1 cellular context compared by ENCODE assay signal in the genomic region with DNA sequence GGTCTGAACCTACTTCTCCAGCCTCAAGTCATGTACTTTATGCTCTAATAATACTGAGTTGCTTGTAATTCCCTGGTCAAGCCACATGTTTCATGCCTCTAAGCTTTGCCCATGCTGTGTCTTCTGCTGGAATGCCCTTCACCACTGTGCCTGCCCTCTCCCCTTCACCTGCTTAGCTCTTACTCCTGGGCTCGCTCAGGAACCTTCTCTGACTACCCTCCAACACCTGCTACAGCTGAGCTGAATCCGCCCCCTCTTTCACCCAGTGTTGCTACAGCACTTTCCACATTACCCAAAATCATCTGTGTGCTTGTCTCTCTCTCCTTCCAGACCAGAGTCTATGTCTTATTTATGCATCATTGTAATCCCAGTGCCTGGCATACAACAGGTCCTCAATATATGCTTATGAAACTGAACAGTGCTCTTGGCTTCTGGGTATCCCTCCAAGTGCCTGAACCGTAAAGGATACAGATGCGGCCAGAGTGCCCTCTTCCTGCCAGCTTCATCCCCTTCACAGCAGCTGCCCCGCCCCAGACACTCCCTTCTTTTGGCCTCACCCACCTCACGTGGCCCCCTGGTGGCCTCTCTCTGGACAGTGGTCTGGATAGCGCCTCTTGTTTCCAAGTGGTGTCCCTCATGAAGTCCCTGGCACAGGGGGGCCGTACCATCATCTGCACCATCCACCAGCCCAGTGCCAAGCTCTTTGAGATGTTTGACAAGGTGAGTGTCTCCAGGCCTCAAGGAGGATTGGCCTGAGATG.
TF ChIP-seq lines count a peak whose summit lies in the region.

No MANE protein-coding gene starts in this region.

TF ChIP-seq in SK-N-SH treated with all-trans-retinoic acid at 6 μM for 48 hours, 23 proteins besides CTCF, POLR2A, EP300 and RAD21 (continued from another document):
- TF ChIP-seq, protein P1, sequence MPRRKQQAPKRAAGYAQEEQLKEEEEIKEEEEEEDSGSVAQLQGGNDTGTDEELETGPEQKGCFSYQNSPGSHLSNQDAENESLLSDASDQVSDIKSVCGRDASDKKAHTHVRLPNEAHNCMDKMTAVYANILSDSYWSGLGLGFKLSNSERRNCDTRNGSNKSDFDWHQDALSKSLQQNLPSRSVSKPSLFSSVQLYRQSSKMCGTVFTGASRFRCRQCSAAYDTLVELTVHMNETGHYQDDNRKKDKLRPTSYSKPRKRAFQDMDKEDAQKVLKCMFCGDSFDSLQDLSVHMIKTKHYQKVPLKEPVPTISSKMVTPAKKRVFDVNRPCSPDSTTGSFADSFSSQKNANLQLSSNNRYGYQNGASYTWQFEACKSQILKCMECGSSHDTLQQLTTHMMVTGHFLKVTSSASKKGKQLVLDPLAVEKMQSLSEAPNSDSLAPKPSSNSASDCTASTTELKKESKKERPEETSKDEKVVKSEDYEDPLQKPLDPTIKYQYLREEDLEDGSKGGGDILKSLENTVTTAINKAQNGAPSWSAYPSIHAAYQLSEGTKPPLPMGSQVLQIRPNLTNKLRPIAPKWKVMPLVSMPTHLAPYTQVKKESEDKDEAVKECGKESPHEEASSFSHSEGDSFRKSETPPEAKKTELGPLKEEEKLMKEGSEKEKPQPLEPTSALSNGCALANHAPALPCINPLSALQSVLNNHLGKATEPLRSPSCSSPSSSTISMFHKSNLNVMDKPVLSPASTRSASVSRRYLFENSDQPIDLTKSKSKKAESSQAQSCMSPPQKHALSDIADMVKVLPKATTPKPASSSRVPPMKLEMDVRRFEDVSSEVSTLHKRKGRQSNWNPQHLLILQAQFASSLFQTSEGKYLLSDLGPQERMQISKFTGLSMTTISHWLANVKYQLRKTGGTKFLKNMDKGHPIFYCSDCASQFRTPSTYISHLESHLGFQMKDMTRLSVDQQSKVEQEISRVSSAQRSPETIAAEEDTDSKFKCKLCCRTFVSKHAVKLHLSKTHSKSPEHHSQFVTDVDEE (CRISPR knock-in tag; IDR thresholded peaks at IDR 0.05): no peak
- TF ChIP-seq CSDC2 (CRISPR knock-in tag; IDR thresholded peaks at IDR 0.05): no peak
